ENCODE assay signal across 26 cellular contexts in the genomic region with DNA sequence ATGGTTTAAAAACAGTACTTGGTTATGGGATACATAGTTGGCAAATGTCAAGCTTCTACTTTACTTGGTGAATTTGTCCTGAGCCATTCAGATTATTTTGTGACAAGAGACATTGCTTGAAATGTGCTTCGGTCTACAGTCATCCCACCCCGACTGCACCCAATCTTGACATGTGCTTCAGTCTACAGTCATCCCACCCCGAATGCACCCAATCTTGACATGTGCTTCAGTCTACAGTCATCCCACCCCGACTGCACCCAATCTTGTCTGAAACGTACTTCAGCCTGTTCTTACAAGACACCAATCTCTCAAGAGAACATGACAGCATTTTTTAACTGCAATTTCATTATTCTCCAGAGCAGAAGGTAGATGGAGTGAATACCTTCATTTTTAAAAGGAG. TPM values are rescaled to one million over a fixed set of nuclear protein-coding genes. Genes with fewer than 3 reads are reported as not detected.
A peak's percentile ranks its signal among the peaks of the same experiment; 100 is the strongest.
DNase-seq lines count a peak whose midpoint lies in the region; ATAC-seq and TF ChIP-seq lines count a peak whose summit lies in the region.
"Had no signal": no experiment of that assay in that cellular context is flagged by ENCODE, and none has a peak within 500 bp of the region (broad histone marks: within the 10 kb centered on the region; RNA-seq: fewer than 3 reads in every experiment).

No MANE protein-coding gene starts in this region.

- in situ Hi-C loops in transverse colon (cut with MboI; ENCODE audit: low pct_ligation_motif_present in 1 of 4, low pct_unique_long_range_greater_than_20kb in 1 of 4, low sequenced_read_pairs in 3 of 4) = no loop called here

- no peak for ATAC-seq in activated naive CD8-positive, alpha-beta T cell treated with anti-CD3 and anti-CD28 coated beads, Interleukin-2, amount 50 U/mL, for 24 hours
- ATAC-seq: heart right ventricle; left ventricle myocardium superior; sciatic nerve; stimulated activated memory B cell treated with anti-CD40 and anti-IgM and Interleukin-4, amounts not matched to agents 10 μg/mL and 1 μg/mL and 100 μg/mL, for 72 hours; upper lobe of right lung had no signal

- no peak overlapping the region for H3K14ac ChIP-seq in trophoblast cell (ENCODE audit: low read length)

- no peak overlapping the region for H3K4me2 ChIP-seq in trophoblast cell (ENCODE audit: low read length)

- H3K36me3 Mint-ChIP-seq in T-helper 1 cell treated with Interleukin-12 subunit alpha and Interleukin-12 subunit beta and Interleukin-4 antibody, amounts not matched to agents 30 μg/mL and 1 μg/mL, for 36 hours (ENCODE audit: low read depth) = peaks cover 35% of the 10 kb centered on the region
- H3K36me3 Mint-ChIP-seq in activated naive CD8-positive, alpha-beta T cell treated with anti-CD3 and anti-CD28 coated beads, Interleukin-2, amount 50 U/mL, for 24 hours (ENCODE audit: low read depth) = peaks cover 25% of the 10 kb centered on the region
- H3K36me3 Mint-ChIP-seq: brain; stimulated activated memory B cell treated with anti-CD40 and anti-IgM and Interleukin-4, amounts not matched to agents 10 μg/mL and 1 μg/mL and 100 μg/mL, for 72 hours had no signal

- no peaks in the 10 kb centered on the region for H3K27me3 Mint-ChIP-seq in T-helper 1 cell treated with Interleukin-12 subunit alpha and Interleukin-12 subunit beta and Interleukin-4 antibody, amounts not matched to agents 30 μg/mL and 1 μg/mL, for 36 hours (ENCODE audit: low read depth)
- H3K27me3 Mint-ChIP-seq in activated naive CD8-positive, alpha-beta T cell treated with anti-CD3 and anti-CD28 coated beads, Interleukin-2, amount 50 U/mL, for 24 hours = no peaks in the 10 kb centered on the region
- H3K27me3 Mint-ChIP-seq: brain had no signal

- H3K79me2 ChIP-seq in trophoblast cell (ENCODE audit: control insufficient read depth, insufficient read depth, low read length, poor library complexity) = no peaks in the 10 kb centered on the region

- no peak overlapping the region for H2BK12ac ChIP-seq in trophoblast cell (ENCODE audit: low read length)

- no peak overlapping the region for H4K12ac ChIP-seq in trophoblast cell (ENCODE audit: low read depth, low read length)

- no peak overlapping the region for H3K4me3 Mint-ChIP-seq in T-helper 1 cell treated with Interleukin-12 subunit alpha and Interleukin-12 subunit beta and Interleukin-4 antibody, amounts not matched to agents 30 μg/mL and 1 μg/mL, for 36 hours
- no peak overlapping the region for H3K4me3 Mint-ChIP-seq in activated naive CD8-positive, alpha-beta T cell treated with anti-CD3 and anti-CD28 coated beads, Interleukin-2, amount 50 U/mL, for 24 hours
- H3K4me3 Mint-ChIP-seq: brain; stimulated activated memory B cell treated with anti-CD40 and anti-IgM and Interleukin-4, amounts not matched to agents 10 μg/mL and 1 μg/mL and 100 μg/mL, for 72 hours had no signal

- TF ChIP-seq EP300 in transverse colon (IDR thresholded peaks at IDR 0.05; ENCODE audit: low read depth) = no peak

- no peak overlapping the region for H4K8ac ChIP-seq in trophoblast cell (ENCODE audit: low read depth, low read length)

- H2AFZ ChIP-seq in trophoblast cell (ENCODE audit: insufficient read depth, low read length, poor library complexity) = no peak overlapping the region

- H3K4ac ChIP-seq in trophoblast cell (ENCODE audit: low read depth, low read length) = no peak overlapping the region

- peak overlapping the region; percentile 75 for H3K23ac ChIP-seq in trophoblast cell (ENCODE audit: low read length)

- no peak overlapping the region for H2BK5ac ChIP-seq in trophoblast cell (ENCODE audit: low read depth, low read length, poor library complexity)

- no peak overlapping the region for H3K18ac ChIP-seq in trophoblast cell (ENCODE audit: low read length)

- peaks cover 76% of the 10 kb centered on the region for H3K4me1 Mint-ChIP-seq in T-helper 1 cell treated with Interleukin-12 subunit alpha and Interleukin-12 subunit beta and Interleukin-4 antibody, amounts not matched to agents 30 μg/mL and 1 μg/mL, for 36 hours (ENCODE audit: low read depth)
- H3K4me1 Mint-ChIP-seq in activated naive CD8-positive, alpha-beta T cell treated with anti-CD3 and anti-CD28 coated beads, Interleukin-2, amount 50 U/mL, for 24 hours = peaks cover 80% of the 10 kb centered on the region
- H3K4me1 Mint-ChIP-seq: brain; stimulated activated memory B cell treated with anti-CD40 and anti-IgM and Interleukin-4, amounts not matched to agents 10 μg/mL and 1 μg/mL and 100 μg/mL, for 72 hours had no signal

- H3K9me3 Mint-ChIP-seq in T-helper 1 cell treated with Interleukin-12 subunit alpha and Interleukin-12 subunit beta and Interleukin-4 antibody, amounts not matched to agents 30 μg/mL and 1 μg/mL, for 36 hours = no peaks in the 10 kb centered on the region
- no peaks in the 10 kb centered on the region for H3K9me3 Mint-ChIP-seq in activated naive CD8-positive, alpha-beta T cell treated with anti-CD3 and anti-CD28 coated beads, Interleukin-2, amount 50 U/mL, for 24 hours
- H3K9me3 Mint-ChIP-seq: brain; stimulated activated memory B cell treated with anti-CD40 and anti-IgM and Interleukin-4, amounts not matched to agents 10 μg/mL and 1 μg/mL and 100 μg/mL, for 72 hours had no signal

- H3K4me3 ChIP-seq in trophoblast cell (ENCODE audit: low read depth, low read length) (no peak overlapping the region), transverse colon (no peak overlapping the region)
- H3K4me3 ChIP-seq: heart right ventricle, prostate gland, upper lobe of right lung had no signal

- intact Hi-C loops in transverse colon (cut with DNase I; ENCODE audit: low total_unique reads) = no loop called here

- no peaks in the 10 kb centered on the region for H3K79me1 ChIP-seq in trophoblast cell (ENCODE audit: low read length)

- peak overlapping the region; percentile 14 for H3K27ac Mint-ChIP-seq in T-helper 1 cell treated with Interleukin-12 subunit alpha and Interleukin-12 subunit beta and Interleukin-4 antibody, amounts not matched to agents 30 μg/mL and 1 μg/mL, for 36 hours
- H3K27ac Mint-ChIP-seq in activated naive CD8-positive, alpha-beta T cell treated with anti-CD3 and anti-CD28 coated beads, Interleukin-2, amount 50 U/mL, for 24 hours = peak overlapping the region; percentile 36
- H3K27ac Mint-ChIP-seq: brain; stimulated activated memory B cell treated with anti-CD40 and anti-IgM and Interleukin-4, amounts not matched to agents 10 μg/mL and 1 μg/mL and 100 μg/mL, for 72 hours had no signal

- TF ChIP-seq CTCF in transverse colon (IDR thresholded peaks at IDR 0.05) = no peak

- no peak for TF ChIP-seq POLR2A in transverse colon (IDR thresholded peaks at IDR 0.05)

- no CpG with 5 or more reads among the region's 5 CpGs for WGBS in trophoblast cell (ENCODE audit: extremely low coverage, insufficient coverage, insufficient read length)
- 80 to 89% methylated on average over 1 to 5 of the region's 5 CpGs for WGBS in transverse colon (ENCODE audit: low coverage in 1 of 2), 2 donors

- no peak overlapping the region for H4K91ac ChIP-seq in trophoblast cell (ENCODE audit: low read depth, low read length)

- DNase-seq in T-helper 1 cell (no peak), trophoblast cell (no peak), 8988T (no peak), transverse colon (no peak)
- DNase-seq in stimulated activated CD4-positive, alpha-beta T cell treated with anti-CD3 and anti-CD28 coated beads, Interleukin-15, amount 100 ng/mL, for 24 hours = peak; percentile 17
- no peak for DNase-seq in stimulated activated CD4-positive, alpha-beta T cell treated with anti-CD3 and anti-CD28 coated beads, Interleukin-4, amount 100 ng/mL, for 24 hours
- no peak for DNase-seq in activated naive CD8-positive, alpha-beta T cell treated with anti-CD3 and anti-CD28 coated beads, Interleukin-2, amount 50 U/mL, for 24 hours
- DNase-seq: activated effector memory CD4-positive, alpha-beta T cell treated with Interleukin-2 at 50 U/mL for 16 hours; C1 segment of cervical spinal cord; HCEC 1CT; heart right ventricle; Kasumi-1; kidney; left ventricle myocardium superior; NCI-H1436; NCI-H2081; NCI-H524 treated with DMSO at 0.1 percent for 48 hours; upper lobe of right lung had no signal

- no peak overlapping the region for H2AK5ac ChIP-seq in trophoblast cell (ENCODE audit: low read length)

- H3K9me3 ChIP-seq in trophoblast cell (ENCODE audit: insufficient read depth, low read depth, low read length) (peaks cover 1% of the 10 kb centered on the region), transverse colon (no peaks in the 10 kb centered on the region)
- H3K9me3 ChIP-seq: heart right ventricle, neutrophil, prostate gland, upper lobe of right lung had no signal

- no peaks in the 10 kb centered on the region for H3K4me1 ChIP-seq in trophoblast cell (ENCODE audit: control insufficient read depth in 1 of 2, insufficient read depth in 2 of 2, low read length in 2 of 2)
- H3K4me1 ChIP-seq in transverse colon = no peaks in the 10 kb centered on the region
- H3K4me1 ChIP-seq: prostate gland, upper lobe of right lung had no signal

- H3K9ac ChIP-seq in trophoblast cell (ENCODE audit: low read length) = no peak overlapping the region

- H3K27me3 ChIP-seq in trophoblast cell (ENCODE audit: insufficient read depth, low read length) (no peaks in the 10 kb centered on the region), transverse colon (no peaks in the 10 kb centered on the region)
- H3K27me3 ChIP-seq: neutrophil, upper lobe of right lung had no signal

- no peak overlapping the region for H3K27ac ChIP-seq in trophoblast cell (ENCODE audit: low read depth, low read length)
- no peak overlapping the region for H3K27ac ChIP-seq in transverse colon
- H3K27ac ChIP-seq: 22Rv1, heart right ventricle, neutrophil, prostate gland, upper lobe of right lung had no signal

- H3K36me3 ChIP-seq in trophoblast cell (ENCODE audit: control insufficient read depth in 1 of 2, insufficient read depth in 2 of 2, low read length in 2 of 2) (no peaks in the 10 kb centered on the region), transverse colon (no peaks in the 10 kb centered on the region)
- H3K36me3 ChIP-seq: heart right ventricle, neutrophil, prostate gland, upper lobe of right lung had no signal

- no peak overlapping the region for H2BK120ac ChIP-seq in trophoblast cell (ENCODE audit: insufficient read depth, low read length, poor library complexity)

RNA-seq across cellular contexts. Expression of a gene that starts 47.8 kb away (rescaled TPM):
- polyA plus RNA-seq in trophoblast cell (2013) = 1.1 and 1.3 TPM in 2 replicates
- total RNA-seq in transverse colon = 1 to 10 TPM in 2 of 4 donors, under 1 TPM in 2; 0.60 to 2.7 (median 1.2) TPM
- total RNA-seq: SK-MEL-5 had no signal
